In the genomic region with DNA sequence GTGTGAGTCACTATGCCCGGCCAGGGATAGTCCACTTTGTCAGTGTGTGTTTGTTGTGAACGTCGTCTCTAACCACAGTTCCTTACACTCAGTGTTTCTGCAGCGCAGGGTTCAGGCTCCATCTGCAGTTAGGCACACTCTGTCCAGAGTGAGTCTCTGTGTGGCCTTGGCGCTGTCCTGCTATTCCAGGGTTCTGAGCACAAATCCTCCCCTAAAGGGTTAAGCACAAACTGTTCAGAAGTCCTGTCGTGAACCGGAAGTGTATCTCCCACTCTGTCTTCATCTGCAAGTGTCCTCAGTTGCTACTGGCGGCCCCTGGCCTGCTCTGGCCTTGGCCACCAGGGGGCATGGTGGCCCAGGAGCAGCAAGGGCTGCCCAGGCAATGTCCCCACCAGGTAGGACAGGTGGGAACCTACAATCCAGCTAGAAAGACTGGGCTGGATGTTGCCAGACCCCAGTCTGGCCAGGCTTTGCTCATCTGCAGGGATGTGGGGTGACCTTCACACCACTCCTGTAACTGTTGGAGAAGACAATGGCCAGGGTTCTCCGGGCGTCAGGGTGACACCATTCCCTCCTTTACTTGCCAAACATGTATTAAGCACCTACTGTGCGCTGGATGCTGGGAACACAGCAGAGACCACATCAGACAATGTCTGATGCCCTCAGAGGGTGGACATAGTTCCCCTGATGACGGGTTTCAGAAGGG, we compare ENCODE assay signal across 9 cellular contexts. TPM values are rescaled to one million over a fixed set of nuclear protein-coding genes. Genes with fewer than 3 reads are reported as not detected.
DNase-seq lines count a peak whose midpoint lies in the region; ATAC-seq, FAIRE-seq and TF ChIP-seq lines count a peak whose summit lies in the region.
"Had no signal": no experiment of that assay in that cellular context is flagged by ENCODE, and none has a peak within 500 bp of the region (broad histone marks: within the 10 kb centered on the region; RNA-seq: fewer than 3 reads in every experiment).

No MANE protein-coding gene starts in this region.

- FAIRE-seq in small intestine (lab: Jason Lieb, UNC) = no peak
- FAIRE-seq: colon had no signal

- H3K79me2 ChIP-seq in GM23338 (replicated peaks; ENCODE audit: insufficient read depth) = no peaks in the 10 kb centered on the region

- no peaks in the 10 kb centered on the region for H3K9me2 ChIP-seq in GM23338 (ENCODE audit: insufficient read depth)

- H3F3A ChIP-seq in GM23338 (replicated peaks; ENCODE audit: low read depth) = peaks cover 2% of the 10 kb centered on the region; the same call in 1 of the 2 replicates

- peak overlapping the region; percentile 62 for H3K27ac Mint-ChIP-seq in GM23338

- H3K27me3 ChIP-seq in GM23338 (ENCODE audit: insufficient read depth) (no peaks in the 10 kb centered on the region), small intestine (ENCODE audit: control insufficient read depth in 2 of 2, insufficient read depth in 2 of 2, low read length in 2 of 2) (no peaks in the 10 kb centered on the region)

- 25 to 40% (median 30%) methylated on average over 12 of the region's 12 CpGs for whole genome bisulfite sequencing in small intestine, 3 donors

- H3K4me2 ChIP-seq in GM23338 = peak overlapping the region; percentile 60

- H3K4me1 Mint-ChIP-seq in GM23338 = peaks cover 12% of the 10 kb centered on the region; the same call in 2 of the 3 replicates

- ATAC-seq in GM23338 = peak; percentile 98
- ATAC-seq in HG03097 (IDR thresholded peaks at IDR 0.05; ENCODE audit: low FRiP score, unreplicated experiment) = no peak

- H3K27me3 Mint-ChIP-seq in GM23338 (ENCODE audit: insufficient read depth, low read depth, poor library complexity) = peaks cover 7% of the 10 kb centered on the region

- no peak overlapping the region for H3K4me3 Mint-ChIP-seq in GM23338

- H4K20me1 ChIP-seq in GM23338 (replicated peaks; ENCODE audit: insufficient read depth) = no peaks in the 10 kb centered on the region

- H3K4me1 ChIP-seq in GM23338 (ENCODE audit: insufficient read depth) = 0 out of 2 replicates have a peak, but pooled peaks cover 3% of the 10 kb centered on the region
- no peaks in the 10 kb centered on the region for H3K4me1 ChIP-seq in small intestine (ENCODE audit: control insufficient read depth in 2 of 2, insufficient read depth in 1 of 2, low read depth in 1 of 2, low read length in 1 of 2)

- H3K36me3 ChIP-seq in GM23338 (ENCODE audit: insufficient read depth) (no peaks in the 10 kb centered on the region), small intestine (ENCODE audit: control insufficient read depth in 2 of 2, insufficient read depth in 2 of 2, low read length in 2 of 2) (no peaks in the 10 kb centered on the region)

- peak; percentile 78 for DNase-seq in DMS153 treated with DMSO at 0.1 percent for 48 hours (lab: John Stamatoyannopoulos, UW; ENCODE audit: unreplicated experiment)
- peak; percentile 90 for DNase-seq in GM23338 (ENCODE audit: low spot score)
- peak; percentile 6 for DNase-seq in NCI-H1092 (lab: John Stamatoyannopoulos, UW)
- DNase-seq in T follicular helper cell (ENCODE audit: low read depth) = peak; percentile 46
- peak; percentile 50 for DNase-seq in activated naive CD8-positive, alpha-beta T cell treated with anti-CD3 and anti-CD28 coated beads, Interleukin-2, amount 50 U/mL, for 16 hours (ENCODE audit: low read depth, low spot score)
- DNase-seq in hepatic stellate cell (ENCODE audit: low spot score) = peak; percentile 67
- DNase-seq in small intestine = peak; percentile 86

- H3K4me3 ChIP-seq in GM23338 = no peak overlapping the region
- no peak overlapping the region for H3K4me3 ChIP-seq in small intestine (ENCODE audit: low read depth in 1 of 2, low read length in 2 of 2)

- H3K9me3 Mint-ChIP-seq in GM23338 = no peaks in the 10 kb centered on the region

- no peaks in the 10 kb centered on the region for H3K9me3 ChIP-seq in small intestine (ENCODE audit: control insufficient read depth, low read depth)

- no peaks in the 10 kb centered on the region for H3K36me3 Mint-ChIP-seq in GM23338 (ENCODE audit: low read depth)

- H3K27ac ChIP-seq in GM23338 (ENCODE audit: low read depth) (no peak overlapping the region; the same call in 1 of the 2 replicates), small intestine (ENCODE audit: low read depth in 1 of 2, low read length in 1 of 2) (no peak overlapping the region)

- peak; percentile 98 to 100 for TF ChIP-seq CTCF in GM23338 (conservative IDR thresholded peaks at IDR 0.05; ENCODE audit: low read depth in 2 of 2)

- peak overlapping the region; percentile 61 for H2AFZ ChIP-seq in GM23338

TF ChIP-seq in GM23338, 12 proteins besides CTCF, POLR2A, EP300 and RAD21:
- no peak for TF ChIP-seq EZH2 (IDR thresholded peaks at IDR 0.05; ENCODE audit: low read depth, unreplicated experiment)
- TF ChIP-seq CREB1 (CRISPR knock-in tag; IDR thresholded peaks at IDR 0.05; ENCODE audit: low read depth) = peak; percentile 13; the same call in 1 of the 2 replicates

RNA-seq across cellular contexts. Expression of gene GATAD2A, which starts 38.6 kb away (rescaled TPM):
- total RNA-seq in GM23338 (2014; rRNA removed; shearing (Covaris generic)) = 123 and 151 TPM in 2 replicates
- polyA plus RNA-seq in GM23338 (2016; fragmentation: Nextera tagmentation; extraction: Ambion mirVana) (40.0 and 49.2 TPM in 2 replicates), small intestine (10 to 100 TPM; 25.9 to 36.5 (median 29.5) TPM)

RNA-seq across cellular contexts. Expression of gene MAU2, which starts 46.2 kb away (rescaled TPM):
- 36.0 and 62.2 TPM in 2 replicates for total RNA-seq in GM23338 (2014; rRNA removed; shearing (Covaris generic))
- 18.9 and 20.5 TPM in 2 replicates for polyA plus RNA-seq in GM23338 (2016; fragmentation: Nextera tagmentation; extraction: Ambion mirVana)
- 10 to 100 TPM; 11.6 to 22.0 (median 15.2) TPM for polyA plus RNA-seq in small intestine

RNA-seq across cellular contexts. Expression of gene SUGP1, which starts 46.5 kb away (rescaled TPM):
- total RNA-seq in GM23338 (2014; rRNA removed; shearing (Covaris generic)) = 31.0 and 38.6 TPM in 2 replicates
- 61.6 and 63.2 TPM in 2 replicates for polyA plus RNA-seq in GM23338 (2016; fragmentation: Nextera tagmentation; extraction: Ambion mirVana)
- polyA plus RNA-seq in small intestine = 10 to 100 TPM; 32.9 to 66.4 (median 43.0) TPM

Comparison
In these comparisons a context has a peak if more than half of its experiments do, and no peak if none do; other contexts are left out.
1. DNase-seq: peak in every context shown above with its lines; median percentile 90 in GM23338; 86 in small intestine; 78 in DMS153 treated with DMSO at 0.1 percent for 48 hours; 67 in hepatic stellate cell; 50 in activated naive CD8-positive, alpha-beta T cell treated with anti-CD3 and anti-CD28 coated beads, Interleukin-2, amount 50 U/mL, for 16 hours; 46 in T follicular helper cell; 6 in NCI-H1092.